22 cellular contexts compared by ENCODE assay signal in the genomic region with DNA sequence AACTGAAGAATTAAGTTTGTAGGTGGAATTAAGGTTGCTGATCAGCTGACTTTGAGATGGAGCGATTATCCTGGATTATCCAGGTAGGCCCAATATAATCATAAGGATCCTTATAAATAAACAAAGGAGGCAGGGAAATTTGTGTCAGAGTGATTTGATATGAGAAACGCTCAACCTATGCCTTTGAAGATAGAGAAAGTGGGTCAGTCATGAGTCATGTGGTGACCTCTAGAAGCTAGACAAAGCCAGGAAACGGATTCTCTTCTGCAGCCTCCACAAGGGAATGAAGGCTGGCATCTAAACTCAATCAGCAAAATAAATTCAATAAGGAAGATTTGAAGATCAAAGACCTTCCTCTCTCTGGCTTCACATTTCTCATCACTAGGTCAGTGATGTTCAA. TPM values are rescaled to one million over a fixed set of nuclear protein-coding genes. Genes with fewer than 3 reads are reported as not detected.
DNase-seq lines count a peak whose midpoint lies in the region; ATAC-seq and TF ChIP-seq lines count a peak whose summit lies in the region.
"Had no signal": no experiment of that assay in that cellular context is flagged by ENCODE, and none has a peak within 500 bp of the region (broad histone marks: within the 10 kb centered on the region; RNA-seq: fewer than 3 reads in every experiment).

No MANE protein-coding gene starts in this region.

- peak; percentile 56 for DNase-seq in EL
- peak; percentile 54 for DNase-seq in NCI-H226
- DNase-seq in chondrocyte (ENCODE audit: low spot score), result no peak
- DNase-seq in 8988T, result no peak
- no peak for DNase-seq in breast epithelium (ENCODE audit: low spot score in 2 of 2)
- DNase-seq: activated CD4-positive, alpha-beta T cell treated with anti-CD3 and anti-CD28 coated beads for 1 hour; activated naive CD4-positive, alpha-beta T cell treated with Interleukin-2 at 50 U/mL for 16 hours; BE2C; DMS79; immature natural killer cell; NCI-H187 treated with DMSO at 0.1 percent for 48 hours; NCI-H69; nucleus accumbens; T-helper 2 cell; upper lobe of right lung had no signal

- no peak for TF ChIP-seq POLR2A in breast epithelium (IDR thresholded peaks at IDR 0.05)

- H3K36me3 ChIP-seq in breast epithelium, result no peaks in the 10 kb centered on the region
- H3K36me3 ChIP-seq: BE2C, upper lobe of right lung had no signal

- H3K4me3 Mint-ChIP-seq in chondrocyte (ENCODE audit: unreplicated experiment) (no peak overlapping the region), nephron (no peak overlapping the region)
- H3K4me3 Mint-ChIP-seq: brain; immature natural killer cell; stimulated activated effector memory CD8-positive, alpha-beta T cell treated with anti-CD3 and anti-CD28 coated beads, Interleukin-12 subunit alpha, Interleukin-12 subunit beta, amount 100 ng/mL, for 72 hours had no signal

- H3K4me1 Mint-ChIP-seq in chondrocyte (ENCODE audit: low read depth) (no peaks in the 10 kb centered on the region), nephron (peaks cover 6% of the 10 kb centered on the region)
- H3K4me1 Mint-ChIP-seq: brain; immature natural killer cell; stimulated activated effector memory CD8-positive, alpha-beta T cell treated with anti-CD3 and anti-CD28 coated beads, Interleukin-12 subunit alpha, Interleukin-12 subunit beta, amount 100 ng/mL, for 72 hours had no signal

- no peaks in the 10 kb centered on the region for H3K27me3 Mint-ChIP-seq in chondrocyte (ENCODE audit: low read depth)
- no peaks in the 10 kb centered on the region for H3K27me3 Mint-ChIP-seq in nephron (ENCODE audit: low read depth)

- H3K27me3 ChIP-seq in breast epithelium, result peaks cover 0 to 10% of the 10 kb centered on the region in 2 donors
- H3K27me3 ChIP-seq: BE2C, upper lobe of right lung had no signal

- no peak for TF ChIP-seq CTCF in chondrocyte (IDR thresholded peaks at IDR 0.05)
- TF ChIP-seq CTCF in nephron (IDR thresholded peaks at IDR 0.05; ENCODE audit: unreplicated experiment in 3 of 3), result no peak
- no peak for TF ChIP-seq CTCF in breast epithelium (IDR thresholded peaks at IDR 0.05)

- peaks cover 7% of the 10 kb centered on the region for H3K9me3 Mint-ChIP-seq in chondrocyte (ENCODE audit: low read depth)
- peaks cover 19% of the 10 kb centered on the region for H3K9me3 Mint-ChIP-seq in nephron
- H3K9me3 Mint-ChIP-seq: immature natural killer cell; stimulated activated effector memory CD8-positive, alpha-beta T cell treated with anti-CD3 and anti-CD28 coated beads, Interleukin-12 subunit alpha, Interleukin-12 subunit beta, amount 100 ng/mL, for 72 hours had no signal

- no peaks in the 10 kb centered on the region for H3K9me3 ChIP-seq in breast epithelium
- H3K9me3 ChIP-seq: BE2C, upper lobe of right lung had no signal

- intact Hi-C loops in breast epithelium (cut with DNase I; ENCODE audit: low total_unique reads), result no loop called here

- H3K27ac ChIP-seq in breast epithelium, result no peak overlapping the region
- H3K27ac ChIP-seq: HL-60, upper lobe of right lung had no signal

- H3K36me3 Mint-ChIP-seq in chondrocyte (ENCODE audit: low read depth) (no peaks in the 10 kb centered on the region), nephron (ENCODE audit: low read depth) (no peaks in the 10 kb centered on the region)
- H3K36me3 Mint-ChIP-seq: brain; immature natural killer cell; stimulated activated effector memory CD8-positive, alpha-beta T cell treated with anti-CD3 and anti-CD28 coated beads, Interleukin-12 subunit alpha, Interleukin-12 subunit beta, amount 100 ng/mL, for 72 hours had no signal

- no peaks in the 10 kb centered on the region for H3K4me1 ChIP-seq in breast epithelium
- H3K4me1 ChIP-seq: BE2C, upper lobe of right lung had no signal

- H3K27ac Mint-ChIP-seq in chondrocyte (ENCODE audit: unreplicated experiment), result peak overlapping the region; percentile 52
- H3K27ac Mint-ChIP-seq in nephron, result peak overlapping the region in 2 of 3 experiments; percentile 11 to 50
- H3K27ac Mint-ChIP-seq: immature natural killer cell; stimulated activated effector memory CD8-positive, alpha-beta T cell treated with anti-CD3 and anti-CD28 coated beads, Interleukin-12 subunit alpha, Interleukin-12 subunit beta, amount 100 ng/mL, for 72 hours had no signal

- ATAC-seq in HG03280 (IDR thresholded peaks at IDR 0.05; ENCODE audit: unreplicated experiment) (no peak), HG02852 (IDR thresholded peaks at IDR 0.05; ENCODE audit: unreplicated experiment) (no peak)
- ATAC-seq: stimulated activated effector memory CD8-positive, alpha-beta T cell treated with anti-CD3 and anti-CD28 coated beads, Interleukin-12 subunit alpha, Interleukin-12 subunit beta, amount 100 ng/mL, for 72 hours; upper lobe of right lung had no signal

- no peak overlapping the region for H3K4me3 ChIP-seq in breast epithelium
- H3K4me3 ChIP-seq: upper lobe of right lung had no signal

RNA-seq across cellular contexts. Expression of a gene that starts 34.2 kb away (rescaled TPM):
- total RNA-seq in chondrocyte, result 11.7 to 17.0 TPM (median 15.3 TPM) in 3 replicates
- 10 to 100 TPM; 13.8 to 18.3 (median 17.6) TPM for total RNA-seq in breast epithelium

RNA-seq across cellular contexts. Expression of a gene that starts 41.5 kb away (rescaled TPM):
- 2.7 to 4.7 TPM (median 3.1 TPM) in 3 replicates for total RNA-seq in chondrocyte
- total RNA-seq in breast epithelium, result 1 to 10 TPM; 2.3 to 6.2 (median 4.5) TPM
- total RNA-seq: MCF 10A had no signal

Comparison
In these comparisons a context has a peak if more than half of its experiments do, and no peak if none do; other contexts are left out.
1. DNase-seq: peak in EL (single experiment) and NCI-H226 (single experiment); none in chondrocyte (single experiment), 8988T (single experiment) and breast epithelium (0 of 2).